24 cellular contexts compared by ENCODE assay signal in genomic region chr14:71454010-71454409, GRCh38.
A peak's percentile ranks its signal among the peaks of the same experiment; 100 is the strongest.
DNase-seq lines count a peak whose midpoint lies in the region; ATAC-seq, FAIRE-seq and TF ChIP-seq lines count a peak whose summit lies in the region.
"Had no signal": no experiment of that assay in that cellular context is flagged by ENCODE, and none has a peak within 500 bp of the region (broad histone marks: within the 10 kb centered on the region; RNA-seq: fewer than 3 reads in every experiment).

No MANE protein-coding gene starts in this region.

- peaks cover 9% of the 10 kb centered on the region; the same call in 1 of the 2 replicates for H3K36me3 ChIP-seq in RWPE2 (ENCODE audit: low read depth)
- no peaks in the 10 kb centered on the region for H3K36me3 ChIP-seq in GM12878 (ENCODE audit: control insufficient read depth in 2 of 2, insufficient read depth in 2 of 2, low read length in 1 of 2)
- H3K36me3 ChIP-seq: BE2C, BLaER1 had no signal

- 76% methylated on average over 2 of the region's 2 CpGs for WGBS in GM12878 (ENCODE audit: insufficient coverage, insufficient replicate concordance, low lambda C conversion rate, missing lambda C conversion rate)

- H3K4me1 Mint-ChIP-seq in stimulated activated naive B cell treated with anti-CD40 and anti-IgM and Interleukin-4, amounts not matched to agents 10 μg/mL and 1 μg/mL and 100 μg/mL, for 72 hours: peaks cover 17 to 37% of the 10 kb centered on the region in 2 donors

- intact Hi-C loops in GM12878 (cut with micrococcal nuclease; ENCODE audit: unreplicated experiment): no loop called here

- CTCF ChIA-PET in GM12878 (lab: Yijun Ruan, JAX): no interaction called here

- no peak for DNase-seq in HTR-8/SVneo (ENCODE audit: insufficient read length, low spot score)
- no peak for DNase-seq in RWPE2 (ENCODE audit: low spot score)
- DNase-seq in GM12878 (ENCODE audit: low read depth, low spot score): no peak
- DNase-seq in stimulated activated naive B cell treated with anti-CD40 and anti-IgM and Interleukin-4, amounts not matched to agents 10 μg/mL and 1 μg/mL and 100 μg/mL, for 72 hours: no peak
- no peak for DNase-seq in effector CD8-positive, alpha-beta T cell (lab: John Stamatoyannopoulos, UW)
- no peak for DNase-seq in ecto neural progenitor cell (ENCODE audit: low spot score)
- DNase-seq: 8988T; BE2C; C1 segment of cervical spinal cord; CD4-positive, alpha-beta memory T cell; CD4-positive, CD25-positive, alpha-beta regulatory T cell; CD8-positive, alpha-beta memory T cell; COR-L47; DMS 273 treated with DMSO at 0.1 percent for 48 hours; DMS153; DMS79; DND-41; EL; GDM1 had no signal

- H3K27me3 Mint-ChIP-seq in stimulated activated naive B cell treated with anti-CD40 and anti-IgM and Interleukin-4, amounts not matched to agents 10 μg/mL and 1 μg/mL and 100 μg/mL, for 72 hours: no peaks in the 10 kb centered on the region
- H3K27me3 Mint-ChIP-seq: CD4-positive, alpha-beta memory T cell; CD4-positive, CD25-positive, alpha-beta regulatory T cell; CD8-positive, alpha-beta memory T cell had no signal

- FAIRE-seq in HTR-8/SVneo (lab: Jason Lieb, UNC) (peak; percentile 90), GM12878 (lab: Jason Lieb, UNC) (no peak)
- FAIRE-seq: A204.1, GM12891 had no signal

- peaks cover 3 to 5% of the 10 kb centered on the region in 2 donors for H3K36me3 Mint-ChIP-seq in stimulated activated naive B cell treated with anti-CD40 and anti-IgM and Interleukin-4, amounts not matched to agents 10 μg/mL and 1 μg/mL and 100 μg/mL, for 72 hours

- no peak for TF ChIP-seq EP300 in GM12878 (IDR thresholded peaks at IDR 0.05; ENCODE audit: borderline replicate concordance in 1 of 2, control insufficient read depth in 1 of 2, low read depth in 2 of 2, low read length in 2 of 2)

- H3K4me1 ChIP-seq in RWPE2 (ENCODE audit: insufficient read depth, poor library complexity, severe bottlenecking) (peaks cover 57% of the 10 kb centered on the region), GM12878 (ENCODE audit: control insufficient read depth, insufficient read depth, low read length) (no peaks in the 10 kb centered on the region)
- H3K4me1 ChIP-seq: BE2C, BLaER1 had no signal

- no peak for TF ChIP-seq POLR2A in GM12878 (IDR thresholded peaks at IDR 0.05; ENCODE audit: low read depth, low read length)

- H3K79me2 ChIP-seq in GM12878 (ENCODE audit: control insufficient read depth, insufficient read depth, low read length): peaks cover 14% of the 10 kb centered on the region

- POLR2A ChIA-PET in GM12878 (lab: Charles Lee): interaction anchor here (1.2 kb wide), 2 partner anchors 24 to 61 kb away, joined by 3 read pairs; no protein-coding TSS in a partner anchor

- H4K20me1 ChIP-seq in GM12878 (ENCODE audit: control insufficient read depth, insufficient read depth): no peaks in the 10 kb centered on the region
- H4K20me1 ChIP-seq: BLaER1 had no signal

- no peak for TF ChIP-seq CTCF in RWPE2 (IDR thresholded peaks at IDR 0.05; ENCODE audit: poor library complexity, severe bottlenecking)
- TF ChIP-seq CTCF in GM12878 (IDR thresholded peaks at IDR 0.05 in 2 of 3, conservative IDR thresholded peaks at IDR 0.05 in 1 of 3; ENCODE audit: control insufficient read depth in 2 of 3, extremely low read depth in 1 of 3, insufficient read depth in 1 of 3, low read depth in 3 of 3, low read length in 3 of 3): no peak

- no peaks in the 10 kb centered on the region for H3K27me3 ChIP-seq in RWPE2 (ENCODE audit: insufficient read depth, poor library complexity, severe bottlenecking)
- H3K27me3 ChIP-seq in GM12878 (replicated peaks in 1 of 2; ENCODE audit: control insufficient read depth in 2 of 2, insufficient read depth in 2 of 2, low read length in 1 of 2): no peaks in the 10 kb centered on the region
- H3K27me3 ChIP-seq: BE2C, BLaER1 had no signal

- no peak overlapping the region for H3K4me2 ChIP-seq in GM12878 (ENCODE audit: control insufficient read depth, insufficient read depth)
- H3K4me2 ChIP-seq: BLaER1 had no signal

- peak overlapping the region; percentile 51 for H3K27ac Mint-ChIP-seq in stimulated activated naive B cell treated with anti-CD40 and anti-IgM and Interleukin-4, amounts not matched to agents 10 μg/mL and 1 μg/mL and 100 μg/mL, for 72 hours
- H3K27ac Mint-ChIP-seq: CD4-positive, alpha-beta memory T cell; CD4-positive, CD25-positive, alpha-beta regulatory T cell; CD8-positive, alpha-beta memory T cell had no signal

- ATAC-seq in RWPE2 (ENCODE audit: low read depth) (no peak), GM12878 (no peak), HG03139 (IDR thresholded peaks at IDR 0.05; ENCODE audit: unreplicated experiment) (no peak)
- ATAC-seq in stimulated activated naive B cell treated with anti-CD40 and anti-IgM and Interleukin-4, amounts not matched to agents 10 μg/mL and 1 μg/mL and 100 μg/mL, for 72 hours (replicated peaks): no peak

- H3K4me3 Mint-ChIP-seq in stimulated activated naive B cell treated with anti-CD40 and anti-IgM and Interleukin-4, amounts not matched to agents 10 μg/mL and 1 μg/mL and 100 μg/mL, for 72 hours: no peak overlapping the region
- H3K4me3 Mint-ChIP-seq: CD14-positive monocyte; CD4-positive, alpha-beta memory T cell; CD4-positive, CD25-positive, alpha-beta regulatory T cell had no signal

- no peak for TF ChIP-seq RAD21 in GM12878 (IDR thresholded peaks at IDR 0.05; ENCODE audit: insufficient read depth, low read depth, low read length)

- in situ Hi-C loops in GM12878 (cut with MboI): no loop called here

- H3K4me3 ChIP-seq in RWPE2 (ENCODE audit: severe bottlenecking): no peak overlapping the region
- H3K4me3 ChIP-seq in GM12878: no peak overlapping the region
- H3K4me3 ChIP-seq: BLaER1 had no signal

- BruUV-seq in GM12878 (replicated peaks; lab: Mats Ljungman, UMichigan): no TSS peak

- RAD21 ChIA-PET in GM12878 (lab: Charles Lee; ENCODE audit: unreplicated experiment): interaction anchor here (0.8 to 3.2 kb wide), 5 partner anchors 9 to 101 kb away, joined by 3 to 11 read pairs (median 4); no protein-coding TSS in a partner anchor

- H3K9me3 ChIP-seq in RWPE2 (ENCODE audit: severe bottlenecking) (no peaks in the 10 kb centered on the region), GM12878 (replicated peaks; ENCODE audit: control insufficient read depth, insufficient read depth, low read length) (peaks cover 3% of the 10 kb centered on the region)
- H3K9me3 ChIP-seq: BE2C had no signal

- no peaks in the 10 kb centered on the region for H3K9me3 Mint-ChIP-seq in stimulated activated naive B cell treated with anti-CD40 and anti-IgM and Interleukin-4, amounts not matched to agents 10 μg/mL and 1 μg/mL and 100 μg/mL, for 72 hours
- H3K9me3 Mint-ChIP-seq: CD4-positive, CD25-positive, alpha-beta regulatory T cell; CD8-positive, alpha-beta memory T cell had no signal

- no peak overlapping the region for H2AFZ ChIP-seq in GM12878 (ENCODE audit: control insufficient read depth, low read depth, low read length)

- H3K27ac ChIP-seq in RWPE2 (ENCODE audit: poor library complexity, severe bottlenecking) (peak overlapping the region; percentile 26), GM12878 (ENCODE audit: control insufficient read depth, insufficient read depth) (no peak overlapping the region)
- H3K27ac ChIP-seq: BLaER1 had no signal

- SMC1A ChIA-PET in GM12878 (lab: Charles Lee; ENCODE audit: uncharacterized antibody, unreplicated experiment): interaction anchor here (0.9 to 2.5 kb wide), 9 partner anchors 10 to 55 kb away, joined by 3 to 9 read pairs (median 4); no protein-coding TSS in a partner anchor

- no peak overlapping the region for H3K9ac ChIP-seq in GM12878 (ENCODE audit: control insufficient read depth, insufficient read depth, low read length)
- H3K9ac ChIP-seq: BLaER1 had no signal

TF ChIP-seq in GM12878, 131 proteins besides CTCF, POLR2A, EP300 and RAD21:
- TF ChIP-seq ESRRA (IDR thresholded peaks at IDR 0.05; ENCODE audit: low read length): peak; percentile 24; the same call in 1 of the 2 replicates
- TF ChIP-seq ZNF622 (IDR thresholded peaks at IDR 0.05): no peak
